ENCODE assay signal across 24 cellular contexts in genomic region chr5:57741326-57741725, GRCh38.
DNase-seq lines count a peak whose midpoint lies in the region; ATAC-seq, FAIRE-seq and TF ChIP-seq lines count a peak whose summit lies in the region.
"Had no signal": no experiment of that assay in that cellular context is flagged by ENCODE, and none has a peak within 500 bp of the region (broad histone marks: within the 10 kb centered on the region; RNA-seq: fewer than 3 reads in every experiment).

No MANE protein-coding gene starts in this region.

- no peak for DNase-seq in A549 (ENCODE audit: low read depth in 1 of 2, low spot score in 1 of 2)
- no peak for DNase-seq in PC-9
- DNase-seq in brain microvascular endothelial cell: no peak
- DNase-seq in epithelial cell of prostate (ENCODE audit: low read depth, low spot score): no peak
- no peak for DNase-seq in left lung
- DNase-seq in NCI-H146 treated with DMSO at 0.1 percent for 48 hours (lab: John Stamatoyannopoulos, UW; ENCODE audit: unreplicated experiment): no peak
- no peak for DNase-seq in immature natural killer cell
- DNase-seq: ACHN, BE2C, Calu3, DMS79 treated with DMSO at 0.1 percent for 48 hours, GF-D8, NCI-H1092 treated with DMSO at 0.1 percent for 48 hours, NCI-H1436 treated with DMSO at 0.1 percent for 48 hours, NCI-H1930, NCI-H526 treated with DMSO at 0.1 percent for 48 hours, Right ventricle myocardium superior had no signal

- no peak for TF ChIP-seq RAD21 in A549 (conservative IDR thresholded peaks at IDR 0.05 in 1 of 2, IDR thresholded peaks at IDR 0.05 in 1 of 2)

- CTCF ChIA-PET in A549 (lab: Yijun Ruan, JAX) (interaction anchor here (0.9 kb wide), 1 partner anchor 58 kb away, joined by 3 read pairs; no protein-coding TSS in a partner anchor), PC-9 (lab: Charles Lee) (no interaction called here)

- H3K4me3 Mint-ChIP-seq in immature natural killer cell: no peak overlapping the region
- H3K4me3 Mint-ChIP-seq: CD14-positive monocyte had no signal

- H4K20me1 ChIP-seq in PC-9 (ENCODE audit: insufficient read depth): no peaks in the 10 kb centered on the region

- H3K4me1 Mint-ChIP-seq in immature natural killer cell: no peaks in the 10 kb centered on the region
- H3K4me1 Mint-ChIP-seq: CD14-positive monocyte had no signal

- H3F3A ChIP-seq in PC-9 (ENCODE audit: insufficient read depth, low read depth): peaks cover 8% of the 10 kb centered on the region

- H3K27me3 ChIP-seq in PC-9 (ENCODE audit: insufficient read depth, low read depth): no peaks in the 10 kb centered on the region
- H3K27me3 ChIP-seq in brain microvascular endothelial cell (replicated peaks): no peaks in the 10 kb centered on the region
- no peaks in the 10 kb centered on the region for H3K27me3 ChIP-seq in left lung
- H3K27me3 ChIP-seq: BE2C, SJSA1 had no signal

- peaks cover 11% of the 10 kb centered on the region; the same call in 1 of the 2 replicates for H3K36me3 ChIP-seq in PC-9 (ENCODE audit: low read depth)
- no peaks in the 10 kb centered on the region for H3K36me3 ChIP-seq in brain microvascular endothelial cell (replicated peaks)
- no peaks in the 10 kb centered on the region for H3K36me3 ChIP-seq in left lung
- H3K36me3 ChIP-seq: BE2C, SJSA1 had no signal

- TF ChIP-seq POLR2A in A549 (IDR thresholded peaks at IDR 0.05; ENCODE audit: low read length): no peak

- H2AFZ ChIP-seq in PC-9: 0 out of 2 replicates have a peak overlapping the region, but pooled peaks have one; percentile 13

- H3K9me2 ChIP-seq in PC-9 (ENCODE audit: insufficient read depth): no peaks in the 10 kb centered on the region

- TF ChIP-seq CTCF in A549 (IDR thresholded peaks at IDR 0.05) (no peak), PC-9 (conservative IDR thresholded peaks at IDR 0.05) (no peak), brain microvascular endothelial cell (IDR thresholded peaks at IDR 0.05; ENCODE audit: low read depth, low read length, missing control alignments) (no peak), left lung (IDR thresholded peaks at IDR 0.05) (no peak)

- H3K4me1 ChIP-seq in A549: peaks cover 23% of the 10 kb centered on the region
- H3K4me1 ChIP-seq in PC-9 (replicated peaks; ENCODE audit: insufficient read depth): peaks cover 24% of the 10 kb centered on the region
- H3K4me1 ChIP-seq in left lung: no peaks in the 10 kb centered on the region
- H3K4me1 ChIP-seq: BE2C had no signal

- H3K9me3 Mint-ChIP-seq in immature natural killer cell: no peaks in the 10 kb centered on the region

- intact Hi-C loops in PC-9 (cut with micrococcal nuclease; ENCODE audit: unreplicated experiment): no loop called here
- intact Hi-C loops in left lung (cut with DNase I): no loop called here

- in situ Hi-C loops in brain microvascular endothelial cell (cut with HindIII; ENCODE audit: low pct_ligation_motif_present, low sequenced_read_pairs): no loop called here

- no peaks in the 10 kb centered on the region for H3K9me3 ChIP-seq in A549
- peaks cover 26% of the 10 kb centered on the region for H3K9me3 ChIP-seq in PC-9 (ENCODE audit: insufficient read depth, low read depth)
- no peaks in the 10 kb centered on the region for H3K9me3 ChIP-seq in left lung
- H3K9me3 ChIP-seq: BE2C, SJSA1 had no signal

- no peaks in the 10 kb centered on the region for H3K79me2 ChIP-seq in PC-9 (ENCODE audit: low read depth)

- no peak for TF ChIP-seq EP300 in A549 (IDR thresholded peaks at IDR 0.05)

- H3K27ac ChIP-seq in A549 (no peak overlapping the region), PC-9 (no peak overlapping the region), brain microvascular endothelial cell (peak overlapping the region; percentile 18), epithelial cell of prostate (peak overlapping the region; percentile 1), left lung (no peak overlapping the region)
- H3K27ac ChIP-seq: 22Rv1, HL-60, SJSA1 had no signal

- no TSS peak for BruUV-seq in PC-9 (replicated peaks; lab: Mats Ljungman, UMichigan)

- POLR2A ChIA-PET in A549 (lab: Yijun Ruan, JAX): no interaction called here
- POLR2A ChIA-PET in PC-9 (lab: Charles Lee; ENCODE audit: unreplicated experiment): no interaction called here

- peaks cover 0 to 4% (median 0%) of the 10 kb centered on the region in 3 donors for H3K27me3 Mint-ChIP-seq in immature natural killer cell (ENCODE audit: low read depth in 3 of 3)

- H3K36me3 Mint-ChIP-seq in immature natural killer cell: no peaks in the 10 kb centered on the region
- H3K36me3 Mint-ChIP-seq: CD14-positive monocyte had no signal

- ATAC-seq in A549 (no peak), left lung (no peak), GM21576 (IDR thresholded peaks at IDR 0.05; ENCODE audit: unreplicated experiment) (no peak)

- H3K4me2 ChIP-seq in A549 (no peak overlapping the region), PC-9 (no peak overlapping the region)

- no peak overlapping the region for H3K4me3 ChIP-seq in A549
- H3K4me3 ChIP-seq in PC-9: no peak overlapping the region
- no peak overlapping the region for H3K4me3 ChIP-seq in brain microvascular endothelial cell (ENCODE audit: low read depth, low read length)
- H3K4me3 ChIP-seq in left lung: no peak overlapping the region
- H3K4me3 ChIP-seq: SJSA1 had no signal

- peak; percentile 63 for FAIRE-seq in A549 (lab: Jason Lieb, UNC)
- FAIRE-seq: GM12891, H1 had no signal

- H3K27ac Mint-ChIP-seq in immature natural killer cell: no peak overlapping the region
- H3K27ac Mint-ChIP-seq: CD14-positive monocyte had no signal

TF ChIP-seq in A549, 52 proteins besides CTCF, POLR2A, EP300 and RAD21:
- no peak for TF ChIP-seq RFX5 (IDR thresholded peaks at IDR 0.05)
- TF ChIP-seq CEBPB (IDR thresholded peaks at IDR 0.05): no peak
- TF ChIP-seq CHD2 (IDR thresholded peaks at IDR 0.05; ENCODE audit: low read length, partially characterized antibody): no peak
- no peak for TF ChIP-seq EHMT2 (IDR thresholded peaks at IDR 0.05; ENCODE audit: low read depth)
- no peak for TF ChIP-seq CBX8 (IDR thresholded peaks at IDR 0.05)
- no peak for TF ChIP-seq RARB (CRISPR knock-in tag; IDR thresholded peaks at IDR 0.05)

Comparison
In these comparisons a context has a peak if more than half of its experiments do, and no peak if none do; other contexts are left out.
1. H3K27ac ChIP-seq: peak in brain microvascular endothelial cell (single experiment) and epithelial cell of prostate (single experiment); none in A549 (0 of 2), PC-9 (single experiment) and left lung (0 of 2).